1 cellular context compared by ENCODE assay signal in the genomic region with DNA sequence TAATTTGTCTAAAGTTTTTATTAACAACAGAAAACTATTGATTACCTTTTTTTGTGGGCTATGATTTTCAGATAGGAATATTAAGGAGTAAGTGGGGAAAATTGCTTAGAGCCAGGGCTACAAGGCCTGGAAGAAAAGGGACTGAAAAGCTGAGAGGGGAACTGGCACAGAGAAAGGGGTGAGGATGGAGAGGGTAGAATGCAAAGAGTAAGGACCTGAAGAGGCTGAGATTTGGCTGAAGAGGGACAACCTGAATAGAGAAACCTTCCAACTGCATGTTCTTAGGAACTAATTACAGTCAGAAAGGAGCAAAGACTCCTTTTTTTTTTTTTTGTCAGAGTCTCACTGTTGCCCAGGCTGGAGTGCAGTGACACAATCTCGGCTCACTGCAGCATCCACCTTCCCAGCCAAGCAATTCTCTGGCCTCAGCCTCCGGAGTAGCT.
A peak's percentile ranks its signal among the peaks of the same experiment; 100 is the strongest.
TF ChIP-seq lines count a peak whose summit lies in the region.

No MANE protein-coding gene starts in this region.

TF ChIP-seq in HepG2, 621 proteins besides CTCF, POLR2A, EP300 and RAD21 (continued from another document):
- no peak for TF ChIP-seq PHF20 (CRISPR knock-in tag; IDR thresholded peaks at IDR 0.05)
- 0 out of 2 replicates have a peak, but pooled peaks have one; percentile 4 for TF ChIP-seq MXD4 (CRISPR knock-in tag; IDR thresholded peaks at IDR 0.05)
- TF ChIP-seq ZGPAT (CRISPR knock-in tag; IDR thresholded peaks at IDR 0.05) = no peak; the same call in 1 of the 2 replicates
- TF ChIP-seq ZNF674 (CRISPR knock-in tag; IDR thresholded peaks at IDR 0.05; ENCODE audit: low read depth) = no peak
- no peak for TF ChIP-seq E2F5 (CRISPR knock-in tag; conservative IDR thresholded peaks at IDR 0.05)
- TF ChIP-seq ZNF768 (CRISPR knock-in tag; IDR thresholded peaks at IDR 0.05) = no peak
- no peak for TF ChIP-seq ZNF441 (CRISPR knock-in tag; IDR thresholded peaks at IDR 0.05; ENCODE audit: borderline replicate concordance)
- no peak for TF ChIP-seq PREB (CRISPR knock-in tag; IDR thresholded peaks at IDR 0.05)
- TF ChIP-seq STAT5B (CRISPR knock-in tag; IDR thresholded peaks at IDR 0.05) = no peak
- TF ChIP-seq ZFX (CRISPR knock-in tag; IDR thresholded peaks at IDR 0.05; ENCODE audit: low read depth) = no peak
- TF ChIP-seq PRMT3 (CRISPR knock-in tag; IDR thresholded peaks at IDR 0.05; ENCODE audit: borderline replicate concordance, low read depth) = no peak
- no peak for TF ChIP-seq SRF (IDR thresholded peaks at IDR 0.05; ENCODE audit: low read depth, low read length)
- TF ChIP-seq HDAC2 (CRISPR knock-in tag; IDR thresholded peaks at IDR 0.05) = no peak
- no peak for TF ChIP-seq ERF (CRISPR knock-in tag; IDR thresholded peaks at IDR 0.05)
- TF ChIP-seq MEIS1 (CRISPR knock-in tag; IDR thresholded peaks at IDR 0.05; ENCODE audit: borderline replicate concordance) = no peak
- no peak for TF ChIP-seq PITX1 (CRISPR knock-in tag; IDR thresholded peaks at IDR 0.05)
- TF ChIP-seq ZNF282 (IDR thresholded peaks at IDR 0.05; ENCODE audit: partially characterized antibody) = no peak
- no peak for TF ChIP-seq FOSL1 (CRISPR knock-in tag; IDR thresholded peaks at IDR 0.05; ENCODE audit: borderline replicate concordance)
- TF ChIP-seq ZNF598 (CRISPR knock-in tag; IDR thresholded peaks at IDR 0.05; ENCODE audit: borderline replicate concordance) = no peak
- no peak for TF ChIP-seq ZNF788 (CRISPR knock-in tag; IDR thresholded peaks at IDR 0.05; ENCODE audit: borderline replicate concordance)
- TF ChIP-seq, protein P1, sequence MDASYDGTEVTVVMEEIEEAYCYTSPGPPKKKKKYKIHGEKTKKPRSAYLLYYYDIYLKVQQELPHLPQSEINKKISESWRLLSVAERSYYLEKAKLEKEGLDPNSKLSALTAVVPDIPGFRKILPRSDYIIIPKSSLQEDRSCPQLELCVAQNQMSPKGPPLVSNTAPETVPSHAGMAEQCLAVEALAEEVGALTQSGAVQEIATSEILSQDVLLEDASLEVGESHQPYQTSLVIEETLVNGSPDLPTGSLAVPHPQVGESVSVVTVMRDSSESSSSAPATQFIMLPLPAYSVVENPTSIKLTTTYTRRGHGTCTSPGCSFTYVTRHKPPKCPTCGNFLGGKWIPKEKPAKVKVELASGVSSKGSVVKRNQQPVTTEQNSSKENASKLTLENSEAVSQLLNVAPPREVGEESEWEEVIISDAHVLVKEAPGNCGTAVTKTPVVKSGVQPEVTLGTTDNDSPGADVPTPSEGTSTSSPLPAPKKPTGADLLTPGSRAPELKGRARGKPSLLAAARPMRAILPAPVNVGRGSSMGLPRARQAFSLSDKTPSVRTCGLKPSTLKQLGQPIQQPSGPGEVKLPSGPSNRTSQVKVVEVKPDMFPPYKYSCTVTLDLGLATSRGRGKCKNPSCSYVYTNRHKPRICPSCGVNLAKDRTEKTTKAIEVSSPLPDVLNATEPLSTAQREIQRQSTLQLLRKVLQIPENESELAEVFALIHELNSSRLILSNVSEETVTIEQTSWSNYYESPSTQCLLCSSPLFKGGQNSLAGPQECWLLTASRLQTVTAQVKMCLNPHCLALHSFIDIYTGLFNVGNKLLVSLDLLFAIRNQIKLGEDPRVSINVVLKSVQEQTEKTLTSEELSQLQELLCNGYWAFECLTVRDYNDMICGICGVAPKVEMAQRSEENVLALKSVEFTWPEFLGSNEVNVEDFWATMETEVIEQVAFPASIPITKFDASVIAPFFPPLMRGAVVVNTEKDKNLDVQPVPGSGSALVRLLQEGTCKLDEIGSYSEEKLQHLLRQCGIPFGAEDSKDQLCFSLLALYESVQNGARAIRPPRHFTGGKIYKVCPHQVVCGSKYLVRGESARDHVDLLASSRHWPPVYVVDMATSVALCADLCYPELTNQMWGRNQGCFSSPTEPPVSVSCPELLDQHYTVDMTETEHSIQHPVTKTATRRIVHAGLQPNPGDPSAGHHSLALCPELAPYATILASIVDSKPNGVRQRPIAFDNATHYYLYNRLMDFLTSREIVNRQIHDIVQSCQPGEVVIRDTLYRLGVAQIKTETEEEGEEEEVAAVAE (CRISPR knock-in tag; IDR thresholded peaks at IDR 0.05; ENCODE audit: borderline replicate concordance) = no peak
- no peak for TF ChIP-seq ETV5 (CRISPR knock-in tag; IDR thresholded peaks at IDR 0.05; ENCODE audit: borderline replicate concordance)
- no peak for TF ChIP-seq CREB1 (IDR thresholded peaks at IDR 0.05)
- no peak for TF ChIP-seq CREB1 (CRISPR knock-in tag; IDR thresholded peaks at IDR 0.05)
- TF ChIP-seq EZH2 (conservative IDR thresholded peaks at IDR 0.05; ENCODE audit: low read depth, low read length) = no peak
- TF ChIP-seq MIXL1 (CRISPR knock-in tag; IDR thresholded peaks at IDR 0.05) = no peak
- 0 out of 2 replicates have a peak, but pooled peaks have one; percentile 1 for TF ChIP-seq KDM5A (IDR thresholded peaks at IDR 0.05; ENCODE audit: borderline replicate concordance, low read length)
- TF ChIP-seq MTA3 (CRISPR knock-in tag; IDR thresholded peaks at IDR 0.05) = no peak
- TF ChIP-seq, protein P2, sequence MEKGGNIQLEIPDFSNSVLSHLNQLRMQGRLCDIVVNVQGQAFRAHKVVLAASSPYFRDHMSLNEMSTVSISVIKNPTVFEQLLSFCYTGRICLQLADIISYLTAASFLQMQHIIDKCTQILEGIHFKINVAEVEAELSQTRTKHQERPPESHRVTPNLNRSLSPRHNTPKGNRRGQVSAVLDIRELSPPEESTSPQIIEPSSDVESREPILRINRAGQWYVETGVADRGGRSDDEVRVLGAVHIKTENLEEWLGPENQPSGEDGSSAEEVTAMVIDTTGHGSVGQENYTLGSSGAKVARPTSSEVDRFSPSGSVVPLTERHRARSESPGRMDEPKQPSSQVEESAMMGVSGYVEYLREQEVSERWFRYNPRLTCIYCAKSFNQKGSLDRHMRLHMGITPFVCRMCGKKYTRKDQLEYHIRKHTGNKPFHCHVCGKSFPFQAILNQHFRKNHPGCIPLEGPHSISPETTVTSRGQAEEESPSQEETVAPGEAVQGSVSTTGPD (CRISPR knock-in tag; IDR thresholded peaks at IDR 0.05) = no peak
- TF ChIP-seq KDM1A (CRISPR knock-in tag; IDR thresholded peaks at IDR 0.05) = no peak
- peak; percentile 15 for TF ChIP-seq ZNF18 (CRISPR knock-in tag; IDR thresholded peaks at IDR 0.05; ENCODE audit: insufficient replicate concordance)
- TF ChIP-seq, protein P3, sequence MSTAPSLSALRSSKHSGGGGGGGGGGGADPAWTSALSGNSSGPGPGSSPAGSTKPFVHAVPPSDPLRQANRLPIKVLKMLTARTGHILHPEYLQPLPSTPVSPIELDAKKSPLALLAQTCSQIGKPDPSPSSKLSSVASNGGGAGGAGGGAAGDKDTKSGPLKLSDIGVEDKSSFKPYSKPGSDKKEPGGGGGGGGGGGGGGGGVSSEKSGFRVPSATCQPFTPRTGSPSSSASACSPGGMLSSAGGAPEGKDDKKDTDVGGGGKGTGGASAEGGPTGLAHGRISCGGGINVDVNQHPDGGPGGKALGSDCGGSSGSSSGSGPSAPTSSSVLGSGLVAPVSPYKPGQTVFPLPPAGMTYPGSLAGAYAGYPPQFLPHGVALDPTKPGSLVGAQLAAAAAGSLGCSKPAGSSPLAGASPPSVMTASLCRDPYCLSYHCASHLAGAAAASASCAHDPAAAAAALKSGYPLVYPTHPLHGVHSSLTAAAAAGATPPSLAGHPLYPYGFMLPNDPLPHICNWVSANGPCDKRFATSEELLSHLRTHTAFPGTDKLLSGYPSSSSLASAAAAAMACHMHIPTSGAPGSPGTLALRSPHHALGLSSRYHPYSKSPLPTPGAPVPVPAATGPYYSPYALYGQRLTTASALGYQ (CRISPR knock-in tag; IDR thresholded peaks at IDR 0.05) = no peak
- no peak for TF ChIP-seq ARNT (IDR thresholded peaks at IDR 0.05)
- TF ChIP-seq, protein P4, sequence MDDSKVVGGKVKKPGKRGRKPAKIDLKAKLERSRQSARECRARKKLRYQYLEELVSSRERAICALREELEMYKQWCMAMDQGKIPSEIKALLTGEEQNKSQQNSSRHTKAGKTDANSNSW (CRISPR knock-in tag; IDR thresholded peaks at IDR 0.05; ENCODE audit: borderline replicate concordance) = no peak
- no peak for TF ChIP-seq ZNF496 (CRISPR knock-in tag; IDR thresholded peaks at IDR 0.05; ENCODE audit: insufficient replicate concordance)
- TF ChIP-seq MAZ (IDR thresholded peaks at IDR 0.05; ENCODE audit: borderline replicate concordance, low read depth, low read length) = no peak
- TF ChIP-seq MAZ (CRISPR knock-in tag; IDR thresholded peaks at IDR 0.05; ENCODE audit: low read depth) = no peak
- 0 out of 2 replicates have a peak, but pooled peaks have one; percentile 54 for TF ChIP-seq NAIF1 (CRISPR knock-in tag; IDR thresholded peaks at IDR 0.05; ENCODE audit: borderline replicate concordance)
- no peak for TF ChIP-seq EHMT2 (IDR thresholded peaks at IDR 0.05; ENCODE audit: borderline replicate concordance, low read depth, low read length)
- TF ChIP-seq HINFP (CRISPR knock-in tag; IDR thresholded peaks at IDR 0.05; ENCODE audit: low read depth) = no peak
- TF ChIP-seq ZBTB21 (CRISPR knock-in tag; IDR thresholded peaks at IDR 0.05) = no peak
- TF ChIP-seq PHF8 (CRISPR knock-in tag; IDR thresholded peaks at IDR 0.05) = 0 out of 2 replicates have a peak, but pooled peaks have one; percentile 2
- TF ChIP-seq TCF7 (IDR thresholded peaks at IDR 0.05; ENCODE audit: low read depth) = no peak
- TF ChIP-seq SOX13 (IDR thresholded peaks at IDR 0.05) = no peak
- TF ChIP-seq SOX13 (CRISPR knock-in tag; conservative IDR thresholded peaks at IDR 0.05 in 1 of 2, IDR thresholded peaks at IDR 0.05 in 1 of 2) = no peak
- peak; percentile 1; the same call in 1 of the 2 replicates for TF ChIP-seq ZMYM4 (CRISPR knock-in tag; IDR thresholded peaks at IDR 0.05)
